Comparison of ENCODE assay signal across 9 cellular contexts in genomic region chr1:157691285-157691920, GRCh38.
DNase-seq lines count a peak whose midpoint lies in the region; ATAC-seq and TF ChIP-seq lines count a peak whose summit lies in the region.
"Had no signal": no experiment of that assay in that cellular context is flagged by ENCODE, and none has a peak within 500 bp of the region (broad histone marks: within the 10 kb centered on the region; RNA-seq: fewer than 3 reads in every experiment).

No MANE protein-coding gene starts in this region.

- no peak overlapping the region for H3K4me3 ChIP-seq in WERI-Rb-1 (ENCODE audit: low read depth, low read length)
- H3K4me3 ChIP-seq: skin epidermis had no signal

- peak; percentile 36 for DNase-seq in EH (ENCODE audit: low read depth)
- DNase-seq in Kasumi-1 (lab: John Stamatoyannopoulos, UW) = peak; percentile 31 to 34
- DNase-seq in WERI-Rb-1 = peak; percentile 75
- peak; percentile 38 for DNase-seq in kidney glomerular epithelial cell (lab: John Stamatoyannopoulos, UW)
- no peak for DNase-seq in GOT3 (lab: John Stamatoyannopoulos, UW)
- no peak for DNase-seq in stimulated activated CD4-positive, alpha-beta T cell treated with anti-CD3 and anti-CD28 coated beads, Interleukin-15, amount 100 ng/mL, for 24 hours

- no peaks in the 10 kb centered on the region for H3K9me3 ChIP-seq in WERI-Rb-1 (ENCODE audit: severe bottlenecking)

- ATAC-seq in HG03378 (IDR thresholded peaks at IDR 0.05; ENCODE audit: unreplicated experiment) (no peak), GM21576 (IDR thresholded peaks at IDR 0.05; ENCODE audit: unreplicated experiment) (no peak)

- no peaks in the 10 kb centered on the region for H3K36me3 ChIP-seq in WERI-Rb-1

- H3K27me3 ChIP-seq in WERI-Rb-1 (ENCODE audit: insufficient read depth, low read depth, severe bottlenecking) = no peaks in the 10 kb centered on the region

- peak overlapping the region; percentile 30 for H3K27ac ChIP-seq in WERI-Rb-1
- H3K27ac ChIP-seq: skin epidermis had no signal

- peak; percentile 86 for TF ChIP-seq CTCF in WERI-Rb-1 (IDR thresholded peaks at IDR 0.05; ENCODE audit: low read depth, low read length)

Comparison
In these comparisons a context has a peak if more than half of its experiments do, and no peak if none do; other contexts are left out.
1. DNase-seq: peak in EH (single experiment), Kasumi-1 (2 of 2), WERI-Rb-1 (single experiment) and kidney glomerular epithelial cell (single experiment); none in GOT3 (single experiment) and stimulated activated CD4-positive, alpha-beta T cell treated with anti-CD3 and anti-CD28 coated beads, Interleukin-15, amount 100 ng/mL, for 24 hours (single experiment).